ENCODE assay signal across 8 cellular contexts in genomic region chr2:232697059-232697806, GRCh38. TPM values are rescaled to one million over a fixed set of nuclear protein-coding genes. Genes with fewer than 3 reads are reported as not detected.
DNase-seq lines count a peak whose midpoint lies in the region; ATAC-seq and TF ChIP-seq lines count a peak whose summit lies in the region.

A gene with protein sequence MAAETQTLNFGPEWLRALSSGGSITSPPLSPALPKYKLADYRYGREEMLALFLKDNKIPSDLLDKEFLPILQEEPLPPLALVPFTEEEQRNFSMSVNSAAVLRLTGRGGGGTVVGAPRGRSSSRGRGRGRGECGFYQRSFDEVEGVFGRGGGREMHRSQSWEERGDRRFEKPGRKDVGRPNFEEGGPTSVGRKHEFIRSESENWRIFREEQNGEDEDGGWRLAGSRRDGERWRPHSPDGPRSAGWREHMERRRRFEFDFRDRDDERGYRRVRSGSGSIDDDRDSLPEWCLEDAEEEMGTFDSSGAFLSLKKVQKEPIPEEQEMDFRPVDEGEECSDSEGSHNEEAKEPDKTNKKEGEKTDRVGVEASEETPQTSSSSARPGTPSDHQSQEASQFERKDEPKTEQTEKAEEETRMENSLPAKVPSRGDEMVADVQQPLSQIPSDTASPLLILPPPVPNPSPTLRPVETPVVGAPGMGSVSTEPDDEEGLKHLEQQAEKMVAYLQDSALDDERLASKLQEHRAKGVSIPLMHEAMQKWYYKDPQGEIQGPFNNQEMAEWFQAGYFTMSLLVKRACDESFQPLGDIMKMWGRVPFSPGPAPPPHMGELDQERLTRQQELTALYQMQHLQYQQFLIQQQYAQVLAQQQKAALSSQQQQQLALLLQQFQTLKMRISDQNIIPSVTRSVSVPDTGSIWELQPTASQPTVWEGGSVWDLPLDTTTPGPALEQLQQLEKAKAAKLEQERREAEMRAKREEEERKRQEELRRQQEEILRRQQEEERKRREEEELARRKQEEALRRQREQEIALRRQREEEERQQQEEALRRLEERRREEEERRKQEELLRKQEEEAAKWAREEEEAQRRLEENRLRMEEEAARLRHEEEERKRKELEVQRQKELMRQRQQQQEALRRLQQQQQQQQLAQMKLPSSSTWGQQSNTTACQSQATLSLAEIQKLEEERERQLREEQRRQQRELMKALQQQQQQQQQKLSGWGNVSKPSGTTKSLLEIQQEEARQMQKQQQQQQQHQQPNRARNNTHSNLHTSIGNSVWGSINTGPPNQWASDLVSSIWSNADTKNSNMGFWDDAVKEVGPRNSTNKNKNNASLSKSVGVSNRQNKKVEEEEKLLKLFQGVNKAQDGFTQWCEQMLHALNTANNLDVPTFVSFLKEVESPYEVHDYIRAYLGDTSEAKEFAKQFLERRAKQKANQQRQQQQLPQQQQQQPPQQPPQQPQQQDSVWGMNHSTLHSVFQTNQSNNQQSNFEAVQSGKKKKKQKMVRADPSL (N-terminal part only) (plus strand): TSS chr2:232697331. CDS start chr2:232735198, 37,867 bp downstream.

- TF ChIP-seq CTCF in GM06990 (IDR thresholded peaks at IDR 0.05; ENCODE audit: insufficient read depth, low read length, poor library complexity, severe bottlenecking), result no peak
- no peak for TF ChIP-seq CTCF in SK-N-SH (IDR thresholded peaks at IDR 0.05)
- TF ChIP-seq CTCF in gastroesophageal sphincter (IDR thresholded peaks at IDR 0.05), result no peak
- no peak for TF ChIP-seq CTCF in neutrophil (IDR thresholded peaks at IDR 0.05)
- no peak for TF ChIP-seq CTCF in subcutaneous adipose tissue (IDR thresholded peaks at IDR 0.05; ENCODE audit: low read depth)

- no peaks in the 10 kb centered on the region for H3K9me2 ChIP-seq in SK-N-SH

- POLR2A ChIA-PET in SK-N-SH (lab: Yijun Ruan, JAX), result interaction anchor here (1.4 kb wide), 1 partner anchor 11 kb away, joined by 3 read pairs; no protein-coding TSS in a partner anchor

- peak; percentile 35 to 45 for TF ChIP-seq POLR2A in gastroesophageal sphincter (IDR thresholded peaks at IDR 0.05)

- no peak for TF ChIP-seq EP300 in SK-N-SH (IDR thresholded peaks at IDR 0.05; ENCODE audit: borderline replicate concordance in 1 of 2, low read depth in 1 of 2, low read length in 1 of 2)
- no peak for TF ChIP-seq EP300 in gastroesophageal sphincter (IDR thresholded peaks at IDR 0.05)

- whole genome bisulfite sequencing in SK-N-SH (ENCODE audit: low lambda C conversion rate), result under 1% methylated on average over 32 of the region's 71 CpGs
- WGBS in gastroesophageal sphincter (ENCODE audit: low coverage in 1 of 2), 2 donors, result 0% methylated on average over 4 of the region's 71 CpGs; no CpG with 5 or more reads in 1 of the 2 donors

- H3K36me3 Mint-ChIP-seq in activated naive CD4-positive, alpha-beta T cell treated with anti-CD3 and anti-CD28 coated beads, Interleukin-2, amount 10 ng/mL, durations not matched to agents 7 days and 5 days, result peaks cover 31% of the 10 kb centered on the region

- peak within 1 kb of the TSS; percentile 98 for H2AFZ ChIP-seq in SK-N-SH (ENCODE audit: low read depth)

- H3K27ac Mint-ChIP-seq in activated naive CD4-positive, alpha-beta T cell treated with anti-CD3 and anti-CD28 coated beads, Interleukin-2, amount 10 ng/mL, durations not matched to agents 7 days and 5 days, result peak within 1 kb of the TSS; percentile 85

- peaks cover 15% of the 10 kb centered on the region in 2 experiments; a peak in 3 of 4 replicates for H3K4me1 ChIP-seq in SK-N-SH (ENCODE audit: control insufficient read depth in 1 of 2, insufficient read depth in 2 of 2, low read depth in 1 of 2, low read length in 1 of 2)
- peaks cover 3 to 53% (median 12%) of the 10 kb centered on the region in 3 donors for H3K4me1 ChIP-seq in gastroesophageal sphincter
- H3K4me1 ChIP-seq in neutrophil (ENCODE audit: control insufficient read depth in 1 of 2, insufficient read depth in 1 of 2, low read depth in 1 of 2, low read length in 1 of 2), result peaks cover 24 to 28% of the 10 kb centered on the region in 2 experiments

- H3K36me3 ChIP-seq in GM06990 (ENCODE audit: control insufficient read depth, insufficient read depth, low read length) (no peaks in the 10 kb centered on the region), SK-N-SH (replicated peaks in 1 of 2; ENCODE audit: control insufficient read depth in 1 of 2, insufficient read depth in 2 of 2, low read length in 1 of 2) (no peaks in the 10 kb centered on the region), gastroesophageal sphincter (no peaks in the 10 kb centered on the region), neutrophil (no peaks in the 10 kb centered on the region)

- ATAC-seq in HG02588 (IDR thresholded peaks at IDR 0.05; ENCODE audit: unreplicated experiment), result peak; percentile 68
- ATAC-seq in gastroesophageal sphincter, result peak; percentile 99

- CTCF ChIA-PET in SK-N-SH (lab: Yijun Ruan, JAX), result interaction anchor here (1.1 kb wide), 1 partner anchor 85 kb away, joined by 3 read pairs; no protein-coding TSS in a partner anchor
- CTCF ChIA-PET in activated naive CD4-positive, alpha-beta T cell treated with anti-CD3 and anti-CD28 coated beads, Interleukin-2, amount 10 ng/mL, durations not matched to agents 7 days and 5 days (lab: Charles Lee), result interaction anchor here (0.7 kb wide), 1 partner anchor 553 kb away, joined by 3 read pairs; no protein-coding TSS in a partner anchor

- peak; percentile 98 for DNase-seq in GM06990 (ENCODE audit: extremely low read depth, insufficient read length)
- DNase-seq in NCI-H1092 (lab: John Stamatoyannopoulos, UW), result peak; percentile 93
- peak; percentile 99 for DNase-seq in SK-N-SH
- peak; percentile 96 for DNase-seq in activated naive CD4-positive, alpha-beta T cell treated with anti-CD3 and anti-CD28 coated beads, Interleukin-2, amount 10 ng/mL, durations not matched to agents 7 days and 5 days

- H3K27me3 ChIP-seq in GM06990 (replicated peaks; ENCODE audit: control insufficient read depth, insufficient read depth, low read length) (no peaks in the 10 kb centered on the region), SK-N-SH (ENCODE audit: insufficient read depth) (no peaks in the 10 kb centered on the region), gastroesophageal sphincter (no peaks in the 10 kb centered on the region), neutrophil (no peaks in the 10 kb centered on the region)

- H3K9me3 Mint-ChIP-seq in activated naive CD4-positive, alpha-beta T cell treated with anti-CD3 and anti-CD28 coated beads, Interleukin-2, amount 10 ng/mL, durations not matched to agents 7 days and 5 days, result no peaks in the 10 kb centered on the region

- H3K27ac ChIP-seq in SK-N-SH (ENCODE audit: low read depth in 2 of 2, low read length in 1 of 2) (peak within 1 kb of the TSS; percentile 82), gastroesophageal sphincter (peak within 1 kb of the TSS; percentile 79 to 97 (median 95)), neutrophil (peak within 1 kb of the TSS; percentile 95)

- peaks cover 50% of the 10 kb centered on the region for H3K79me2 ChIP-seq in SK-N-SH (ENCODE audit: insufficient read depth)

- no peaks in the 10 kb centered on the region for H3F3A ChIP-seq in SK-N-SH (replicated peaks; ENCODE audit: insufficient read depth)

- no peak for TF ChIP-seq RAD21 in SK-N-SH (IDR thresholded peaks at IDR 0.05; ENCODE audit: low read length)

- H3K4me2 ChIP-seq in SK-N-SH, result peak within 1 kb of the TSS; percentile 85

- peaks cover 16% of the 10 kb centered on the region for H4K20me1 ChIP-seq in SK-N-SH (ENCODE audit: insufficient read depth)

- H3K9me3 ChIP-seq in SK-N-SH, result no peaks in the 10 kb centered on the region
- H3K9me3 ChIP-seq in gastroesophageal sphincter, result no peaks in the 10 kb centered on the region
- H3K9me3 ChIP-seq in neutrophil, result no peaks in the 10 kb centered on the region

- H3K4me3 ChIP-seq in GM06990 (replicated peaks; ENCODE audit: low read depth, low read length) (peak within 1 kb of the TSS; percentile 84), SK-N-SH (ENCODE audit: low read depth in 2 of 2, low read length in 1 of 2) (peak within 1 kb of the TSS; percentile 88 to 94), gastroesophageal sphincter (peak within 1 kb of the TSS; percentile 85 to 99), neutrophil (ENCODE audit: low read depth in 1 of 2, low read length in 1 of 2) (peak within 1 kb of the TSS; percentile 83 to 95)

- H3K27me3 Mint-ChIP-seq in activated naive CD4-positive, alpha-beta T cell treated with anti-CD3 and anti-CD28 coated beads, Interleukin-2, amount 10 ng/mL, durations not matched to agents 7 days and 5 days, result peaks cover 20% of the 10 kb centered on the region

- peak within 1 kb of the TSS; percentile 89 for H3K4me3 Mint-ChIP-seq in activated naive CD4-positive, alpha-beta T cell treated with anti-CD3 and anti-CD28 coated beads, Interleukin-2, amount 10 ng/mL, durations not matched to agents 7 days and 5 days

- peak within 1 kb of the TSS; percentile 96 for H3K9ac ChIP-seq in SK-N-SH

- peaks cover 38% of the 10 kb centered on the region for H3K4me1 Mint-ChIP-seq in activated naive CD4-positive, alpha-beta T cell treated with anti-CD3 and anti-CD28 coated beads, Interleukin-2, amount 10 ng/mL, durations not matched to agents 7 days and 5 days

TF ChIP-seq in SK-N-SH, 30 proteins besides CTCF, POLR2A, EP300 and RAD21 (continues in another document):
- TF ChIP-seq MAX (IDR thresholded peaks at IDR 0.05; ENCODE audit: low read depth) (peak; percentile 37; the same call in 1 of the 2 replicates), FOXJ3 (CRISPR knock-in tag; IDR thresholded peaks at IDR 0.05) (no peak), POLR2AphosphoS5 (IDR thresholded peaks at IDR 0.05; ENCODE audit: low read depth, low read length) (peak; percentile 90), YY1 (IDR thresholded peaks at IDR 0.05; ENCODE audit: low read depth) (peak; percentile 90), NRF1 (IDR thresholded peaks at IDR 0.05; ENCODE audit: low read depth, low read length) (peak; percentile 88), USF2 (IDR thresholded peaks at IDR 0.05; ENCODE audit: borderline replicate concordance, low read depth, low read length) (peak; percentile 74), MXI1 (IDR thresholded peaks at IDR 0.05; ENCODE audit: low read depth, low read length) (peak; percentile 63)

RNA-seq across cellular contexts. Expression of the gene that starts here (rescaled TPM):
- 12.8 and 18.2 TPM in 2 replicates for polyA plus RNA-seq in SK-N-SH (2012; rRNA removed)
- polyA plus RNA-seq in SK-N-SH (2012; cell fraction: cytosol; rRNA removed), result 13.4 and 13.7 TPM in 2 replicates
- 10.3 and 21.1 TPM in 2 replicates for polyA plus RNA-seq in SK-N-SH (2012; cell fraction: nucleus; rRNA removed)
- total RNA-seq in gastroesophageal sphincter (10 to 100 TPM; 62.6 to 88.3 (median 67.7) TPM), subcutaneous adipose tissue (10 to 100 TPM; 73.8 to 90.4 (median 82.6) TPM)

Comparison
In these comparisons a context has a peak if more than half of its experiments do, and no peak if none do; other contexts are left out.
1. Peak in every context shown above with its lines: DNase-seq, ATAC-seq, H3K4me3 ChIP-seq and H3K27ac ChIP-seq.